Comparison of ENCODE assay signal across 8 cellular contexts in genomic region chr11:73152861-73153483, GRCh38. TPM values are rescaled to one million over a fixed set of nuclear protein-coding genes. Genes with fewer than 3 reads are reported as not detected.
A peak's percentile ranks its signal among the peaks of the same experiment; 100 is the strongest.
DNase-seq lines count a peak whose midpoint lies in the region; ATAC-seq, FAIRE-seq and TF ChIP-seq lines count a peak whose summit lies in the region.

No MANE protein-coding gene starts in this region.

- H3K36me3 Mint-ChIP-seq in activated T-helper 1 cell treated with anti-CD3 and anti-CD28 coated beads, Interleukin-12 subunit alpha, Interleukin-12 subunit beta, Interleukin-2, Interleukin-4 antibody, amounts not matched to agents 30 ng/mL and 10 ng/mL and 1 ng/mL, durations not matched to agents 14 hours and 24 hours and 36 hours (ENCODE audit: low read depth), result no peaks in the 10 kb centered on the region
- no peaks in the 10 kb centered on the region for H3K36me3 Mint-ChIP-seq in nephron progenitor cell (ENCODE audit: low read depth)

- H3K4me1 Mint-ChIP-seq in activated T-helper 1 cell treated with anti-CD3 and anti-CD28 coated beads, Interleukin-12 subunit alpha, Interleukin-12 subunit beta, Interleukin-2, Interleukin-4 antibody, amounts not matched to agents 30 ng/mL and 10 ng/mL and 1 ng/mL, durations not matched to agents 14 hours and 24 hours and 36 hours (ENCODE audit: low read depth), result peaks cover 92% of the 10 kb centered on the region
- H3K4me1 Mint-ChIP-seq in nephron progenitor cell, result peaks cover 49% of the 10 kb centered on the region

- peak; percentile 50 for TF ChIP-seq POLR2A in GM12891 (IDR thresholded peaks at IDR 0.05; ENCODE audit: low read depth, low read length)

- H3K27ac Mint-ChIP-seq in activated T-helper 1 cell treated with anti-CD3 and anti-CD28 coated beads, Interleukin-12 subunit alpha, Interleukin-12 subunit beta, Interleukin-2, Interleukin-4 antibody, amounts not matched to agents 30 ng/mL and 10 ng/mL and 1 ng/mL, durations not matched to agents 14 hours and 24 hours and 36 hours, result peak overlapping the region; percentile 75
- peak overlapping the region; percentile 11 for H3K27ac Mint-ChIP-seq in nephron progenitor cell

- peaks cover 2% of the 10 kb centered on the region for H3K27me3 Mint-ChIP-seq in activated T-helper 1 cell treated with anti-CD3 and anti-CD28 coated beads, Interleukin-12 subunit alpha, Interleukin-12 subunit beta, Interleukin-2, Interleukin-4 antibody, amounts not matched to agents 30 ng/mL and 10 ng/mL and 1 ng/mL, durations not matched to agents 14 hours and 24 hours and 36 hours (ENCODE audit: insufficient read depth)
- H3K27me3 Mint-ChIP-seq in nephron progenitor cell (ENCODE audit: low read depth, poor library complexity), result peaks cover 8% of the 10 kb centered on the region

- intact Hi-C loops in activated T-helper 1 cell treated with anti-CD3 and anti-CD28 coated beads, Interleukin-12 subunit alpha, Interleukin-12 subunit beta, Interleukin-2, Interleukin-4 antibody, amounts not matched to agents 30 ng/mL and 10 ng/mL and 1 ng/mL, durations not matched to agents 14 hours and 24 hours and 36 hours (cut with micrococcal nuclease), result loop anchor here (1.0 kb wide), 1 partner anchor 10 kb away; no protein-coding TSS in a partner anchor

- in situ Hi-C loops in KBM-7 (cut with MboI; ENCODE audit: low pct_unique_long_range_greater_than_20kb, low sequenced_read_pairs), result loop anchor here (25.0 kb wide), 1 partner anchor 316 kb away; no protein-coding TSS in a partner anchor

- ATAC-seq in GM21526 (IDR thresholded peaks at IDR 0.05; ENCODE audit: low FRiP score, unreplicated experiment), result peak; percentile 66

- peak overlapping the region; percentile 1 for H3K4me3 Mint-ChIP-seq in activated T-helper 1 cell treated with anti-CD3 and anti-CD28 coated beads, Interleukin-12 subunit alpha, Interleukin-12 subunit beta, Interleukin-2, Interleukin-4 antibody, amounts not matched to agents 30 ng/mL and 10 ng/mL and 1 ng/mL, durations not matched to agents 14 hours and 24 hours and 36 hours
- no peak overlapping the region for H3K4me3 Mint-ChIP-seq in nephron progenitor cell

- peak; percentile 90 for FAIRE-seq in GM12891 (lab: Jason Lieb, UNC)
- FAIRE-seq in urothelium cell line (lab: Jason Lieb, UNC), result no peak
- no peak for FAIRE-seq in frontal cortex (lab: Jason Lieb, UNC)

- no peak for DNase-seq in GM12891 (ENCODE audit: insufficient read length, low spot score)
- peak; percentile 43 for DNase-seq in KBM-7
- DNase-seq in activated T-helper 1 cell treated with anti-CD3 and anti-CD28 coated beads, Interleukin-12 subunit alpha, Interleukin-12 subunit beta, Interleukin-2, Interleukin-4 antibody, amounts not matched to agents 30 ng/mL and 10 ng/mL and 1 ng/mL, durations not matched to agents 14 hours and 24 hours and 36 hours (ENCODE audit: low spot score), result peak; percentile 51
- DNase-seq in nephron progenitor cell, result no peak
- DNase-seq in urothelium cell line (ENCODE audit: low spot score), result no peak
- DNase-seq in frontal cortex (ENCODE audit: low spot score in 2 of 2), result no peak
- no peak for DNase-seq in AG08396 (ENCODE audit: low spot score)

- H3K9me3 Mint-ChIP-seq in activated T-helper 1 cell treated with anti-CD3 and anti-CD28 coated beads, Interleukin-12 subunit alpha, Interleukin-12 subunit beta, Interleukin-2, Interleukin-4 antibody, amounts not matched to agents 30 ng/mL and 10 ng/mL and 1 ng/mL, durations not matched to agents 14 hours and 24 hours and 36 hours, result no peaks in the 10 kb centered on the region
- no peaks in the 10 kb centered on the region for H3K9me3 Mint-ChIP-seq in nephron progenitor cell

- TF ChIP-seq CTCF in nephron progenitor cell (IDR thresholded peaks at IDR 0.05), result no peak

TF ChIP-seq in GM12891, 5 proteins besides CTCF, POLR2A, EP300 and RAD21:
- TF ChIP-seq POLR2AphosphoS5 (IDR thresholded peaks at IDR 0.05; ENCODE audit: low read depth, low read length) (peak; percentile 88), POU2F2 (IDR thresholded peaks at IDR 0.05; ENCODE audit: low read depth, low read length) (peak; percentile 85), SPI1 (IDR thresholded peaks at IDR 0.05; ENCODE audit: low read depth, low read length) (peak; percentile 100), PAX5 (IDR thresholded peaks at IDR 0.05; ENCODE audit: insufficient read depth, low read length, severe bottlenecking) (no peak), TAF1 (IDR thresholded peaks at IDR 0.05; ENCODE audit: low read depth, low read length) (peak; percentile 87)

RNA-seq across cellular contexts. Expression of gene FCHSD2, which starts 10.9 kb away (rescaled TPM):
- polyA plus RNA-seq in GM12891 (2012; ENCODE audit: low read depth, missing spikeins), result 30.8 TPM
- 23.4 and 27.7 TPM in 2 replicates for total RNA-seq in activated T-helper 1 cell treated with anti-CD3 and anti-CD28 coated beads, Interleukin-12 subunit alpha, Interleukin-12 subunit beta, Interleukin-2, Interleukin-4 antibody, amounts not matched to agents 30 ng/mL and 10 ng/mL and 1 ng/mL, durations not matched to agents 14 hours and 24 hours and 36 hours
- total RNA-seq in frontal cortex, result 57.9 TPM

Comparison
In these comparisons a context has a peak if more than half of its experiments do, and no peak if none do; other contexts are left out.
1. DNase-seq: peak in KBM-7 (single experiment) and activated T-helper 1 cell treated with anti-CD3 and anti-CD28 coated beads, Interleukin-12 subunit alpha, Interleukin-12 subunit beta, Interleukin-2, Interleukin-4 antibody, amounts not matched to agents 30 ng/mL and 10 ng/mL and 1 ng/mL, durations not matched to agents 14 hours and 24 hours and 36 hours (single experiment); none in GM12891 (single experiment), nephron progenitor cell (single experiment), urothelium cell line (single experiment), frontal cortex (0 of 2) and AG08396 (single experiment).